17 cellular contexts compared by ENCODE assay signal in the genomic region with DNA sequence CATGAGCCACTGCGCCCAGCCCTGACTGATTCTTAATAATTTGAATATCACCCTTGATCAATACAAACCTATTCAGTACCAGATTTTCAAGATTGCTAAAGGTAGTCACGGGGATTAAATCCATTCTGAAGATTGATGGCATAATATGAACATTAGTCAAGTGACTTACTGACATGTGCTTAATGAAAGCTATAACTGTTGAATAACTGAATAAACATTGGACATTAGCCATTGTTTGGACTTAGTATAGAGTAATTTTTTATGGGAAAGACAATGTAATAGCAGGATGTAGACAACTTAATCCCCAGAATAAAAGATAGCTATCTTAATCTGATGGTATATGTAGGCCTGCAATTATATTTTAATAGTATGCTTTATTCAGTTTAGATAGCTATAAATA. TPM values are rescaled to one million over a fixed set of nuclear protein-coding genes. Genes with fewer than 3 reads are reported as not detected.
DNase-seq lines count a peak whose midpoint lies in the region; ATAC-seq and TF ChIP-seq lines count a peak whose summit lies in the region.
"Had no signal": no experiment of that assay in that cellular context is flagged by ENCODE, and none has a peak within 500 bp of the region (broad histone marks: within the 10 kb centered on the region; RNA-seq: fewer than 3 reads in every experiment).

No MANE protein-coding gene starts in this region.

- peak overlapping the region; percentile 58 for H3K27ac ChIP-seq in 22Rv1
- H3K27ac ChIP-seq in C4-2B, result peak overlapping the region; percentile 87
- H3K27ac ChIP-seq: BLaER1, GM23248 had no signal

- DNase-seq in NCI-H1417 treated with DMSO at 0.1 percent for 48 hours (lab: John Stamatoyannopoulos, UW), result peak; percentile 9
- DNase-seq in hypothalamus (lab: John Stamatoyannopoulos, UW), result no peak
- DNase-seq in NCI-H524 treated with DMSO at 0.1 percent for 48 hours (lab: John Stamatoyannopoulos, UW), result no peak
- DNase-seq: CD4-positive, alpha-beta T cell; CD8-positive, alpha-beta memory T cell; DMS 273 treated with DMSO at 0.1 percent for 48 hours; DMS79; EL; GDM1; GM23248; H7; HCEC 1CT had no signal

- ATAC-seq in esophagus mucosa, result peak; percentile 62
- ATAC-seq: GM12878 had no signal

- TF ChIP-seq CTCF in 22Rv1 (IDR thresholded peaks at IDR 0.05), result no peak
- no peak for TF ChIP-seq CTCF in C4-2B (conservative IDR thresholded peaks at IDR 0.05)

RNA-seq across cellular contexts. Expression of a gene that starts 35.0 kb away (rescaled TPM):
- total RNA-seq in esophagus mucosa, result 14.7 TPM
